In the genomic region with DNA sequence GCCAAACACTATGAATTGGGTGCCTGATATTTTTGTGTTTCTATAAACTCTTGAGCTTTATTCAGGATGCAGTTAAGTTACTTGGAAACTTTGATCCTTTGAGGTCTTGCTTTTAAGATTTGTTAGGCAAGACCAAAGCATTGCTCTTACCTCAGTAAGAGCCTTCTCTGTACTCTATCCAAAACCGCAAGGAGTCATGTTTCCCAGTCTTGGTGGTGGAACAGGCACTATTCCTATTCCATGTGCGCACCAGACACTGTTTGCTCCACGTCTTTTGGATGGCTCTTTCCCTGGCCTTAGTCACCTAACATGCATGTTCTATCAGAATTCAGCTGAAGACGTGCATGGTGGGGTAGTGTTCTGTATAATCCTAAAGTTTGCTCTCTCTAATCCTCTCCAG, we compare ENCODE assay signal across 17 cellular contexts. TPM values are rescaled to one million over a fixed set of nuclear protein-coding genes. Genes with fewer than 3 reads are reported as not detected.
DNase-seq lines count a peak whose midpoint lies in the region; ATAC-seq, FAIRE-seq and TF ChIP-seq lines count a peak whose summit lies in the region.
"Had no signal": no experiment of that assay in that cellular context is flagged by ENCODE, and none has a peak within 500 bp of the region (broad histone marks: within the 10 kb centered on the region; RNA-seq: fewer than 3 reads in every experiment).

No MANE protein-coding gene starts in this region.

- no peak overlapping the region for H3K56ac ChIP-seq in H1 (replicated peaks; ENCODE audit: insufficient read length, low read depth, low read length)

- intact Hi-C loops in Right ventricle myocardium superior (cut with DNase I) (no loop called here), Right ventricle myocardium inferior (cut with DNase I) (no loop called here)

- TF ChIP-seq CTCF in HFF-Myc (IDR thresholded peaks at IDR 0.05; ENCODE audit: low read depth, low read length, missing control alignments) (no peak), H1 (IDR thresholded peaks at IDR 0.05; ENCODE audit: control extremely low read depth in 1 of 3, insufficient read depth in 1 of 3, low read depth in 1 of 3, low read length in 3 of 3) (no peak), smooth muscle cell (IDR thresholded peaks at IDR 0.05; ENCODE audit: borderline replicate concordance, insufficient read depth, poor library complexity, severe bottlenecking) (no peak)

- WGBS in H1 (ENCODE audit: extremely low coverage in 1 of 2, insufficient coverage in 1 of 2, insufficient read length in 1 of 2, insufficient replicate concordance in 2 of 2, low coverage in 1 of 2, low lambda C conversion rate in 2 of 2, missing lambda C conversion rate in 1 of 2), 2 experiments, result 91% methylated on average over 4 of the region's 4 CpGs; no CpG with 5 or more reads in 1 of the 2 experiments
- 93% methylated on average over 4 of the region's 4 CpGs for WGBS in smooth muscle cell (ENCODE audit: low lambda C conversion rate)

- TF ChIP-seq RAD21 in H1 (IDR thresholded peaks at IDR 0.05 in 1 of 2, conservative IDR thresholded peaks at IDR 0.05 in 1 of 2; ENCODE audit: low read depth in 2 of 2, low read length in 2 of 2), result no peak

- H3K23ac ChIP-seq in H1 (ENCODE audit: insufficient read length), result no peak overlapping the region

- H4K20me1 ChIP-seq in H1 (replicated peaks in 1 of 2; ENCODE audit: control insufficient read depth in 1 of 2, insufficient read depth in 2 of 2, low read length in 2 of 2), result peaks cover 0 to 2% of the 10 kb centered on the region in 2 experiments
- H4K20me1 ChIP-seq in smooth muscle cell (ENCODE audit: low read depth), result peaks cover 9% of the 10 kb centered on the region
- H4K20me1 ChIP-seq: BLaER1 had no signal

- H3K4me1 ChIP-seq in H1 (replicated peaks in 1 of 4; ENCODE audit: control insufficient read depth in 3 of 4, insufficient read depth in 4 of 4, low read length in 3 of 4), result no peaks in the 10 kb centered on the region
- H3K4me1 ChIP-seq in smooth muscle cell (ENCODE audit: low read depth), result peaks cover 6% of the 10 kb centered on the region
- H3K4me1 ChIP-seq: A549 had no signal

- no peak overlapping the region for H3K4ac ChIP-seq in H1 (replicated peaks; ENCODE audit: insufficient read length, low read depth, low read length)

- H3K9ac ChIP-seq in H1 (replicated peaks in 1 of 4; ENCODE audit: extremely low read depth in 1 of 4, low read depth in 3 of 4, low read length in 3 of 4) (no peak overlapping the region), smooth muscle cell (ENCODE audit: low read depth) (no peak overlapping the region)
- H3K9ac ChIP-seq: BLaER1 had no signal

- H3K9me3 ChIP-seq in H1 (ENCODE audit: insufficient read depth in 2 of 2, low read depth in 1 of 2, low read length in 1 of 2) (no peaks in the 10 kb centered on the region), smooth muscle cell (replicated peaks; ENCODE audit: low read depth) (no peaks in the 10 kb centered on the region)

- no peak for DNase-seq in Right ventricle myocardium superior
- no peak for DNase-seq in Right ventricle myocardium inferior (ENCODE audit: missing footprints)
- DNase-seq in HFF-Myc (ENCODE audit: extremely low read depth, low read depth), result peak; percentile 42
- no peak for DNase-seq in H1 (ENCODE audit: low read depth in 1 of 2, low spot score in 2 of 2)
- DNase-seq in smooth muscle cell (lab: John Stamatoyannopoulos, UW; ENCODE audit: unreplicated experiment), result no peak
- DNase-seq in NCI-H187 (lab: John Stamatoyannopoulos, UW), result no peak
- no peak for DNase-seq in H7
- DNase-seq: CD4-positive, alpha-beta memory T cell; DMS153; DMS79; GDM1; GOT3; HCEC 1CT had no signal

- CTCF ChIA-PET in H1 (lab: Charles Lee; ENCODE audit: partially characterized antibody), result interaction anchor here (1.6 kb wide), 1 partner anchor 17 kb away, joined by 3 read pairs; no protein-coding TSS in a partner anchor

- TF ChIP-seq EP300 in H1 (IDR thresholded peaks at IDR 0.05; ENCODE audit: borderline replicate concordance in 1 of 2, low read depth in 2 of 2, low read length in 2 of 2), result no peak

- no peak overlapping the region for H3K27ac ChIP-seq in H1 (ENCODE audit: low read depth, low read length)
- peak overlapping the region; percentile 21 for H3K27ac ChIP-seq in smooth muscle cell (ENCODE audit: low read depth)
- H3K27ac ChIP-seq: 22Rv1, A549, BLaER1 had no signal

- POLR2A ChIA-PET in H1 (lab: Charles Lee; ENCODE audit: partially characterized antibody), result interaction anchor here (0.6 to 3.0 kb wide), 3 partner anchors 11 to 85 kb away, joined by 3 to 14 read pairs (median 3); no protein-coding TSS in a partner anchor

- H3K14ac ChIP-seq in H1 (ENCODE audit: insufficient read length), result no peak overlapping the region

- H3F3A ChIP-seq in smooth muscle cell (ENCODE audit: low read depth), result peaks cover 40% of the 10 kb centered on the region

- no peak overlapping the region for H4K5ac ChIP-seq in H1 (ENCODE audit: insufficient read length, low read depth, low read length)

- no peak for FAIRE-seq in H1 (lab: Jason Lieb, UNC)
- FAIRE-seq: A549 had no signal

- no peak overlapping the region for H3K4me3 ChIP-seq in HFF-Myc (replicated peaks; ENCODE audit: low read depth, low read length)
- no peak overlapping the region for H3K4me3 ChIP-seq in H1 (ENCODE audit: extremely low read depth in 1 of 4, insufficient read depth in 2 of 4, low read depth in 3 of 4, low read length in 4 of 4)
- H3K4me3 ChIP-seq in smooth muscle cell, result no peak overlapping the region
- no peak overlapping the region for H3K4me3 ChIP-seq in H7 (ENCODE audit: insufficient read depth, low read depth, low read length)
- H3K4me3 ChIP-seq: A549, BLaER1 had no signal

- H2AFZ ChIP-seq in H1 (ENCODE audit: low read length) (no peak overlapping the region), smooth muscle cell (ENCODE audit: low read depth) (no peak overlapping the region)

- ATAC-seq in Right ventricle myocardium superior (ENCODE audit: poor library complexity) (peak; percentile 10), Right ventricle myocardium inferior (no peak), HG03039 (IDR thresholded peaks at IDR 0.05; ENCODE audit: unreplicated experiment) (no peak)
- ATAC-seq: A549 had no signal

- no peaks in the 10 kb centered on the region for H3K79me1 ChIP-seq in H1 (ENCODE audit: low read depth, low read length)

- no peaks in the 10 kb centered on the region for H3K23me2 ChIP-seq in H1 (ENCODE audit: low read depth, low read length)

- H3K79me2 ChIP-seq in H1 (ENCODE audit: control insufficient read depth in 1 of 2, insufficient read depth in 2 of 2, low read length in 2 of 2), result no peaks in the 10 kb centered on the region
- H3K79me2 ChIP-seq in smooth muscle cell (ENCODE audit: low read depth), result no peaks in the 10 kb centered on the region

- no peak overlapping the region for H3K4me2 ChIP-seq in H1 (ENCODE audit: insufficient read depth in 1 of 2, low read depth in 2 of 2, low read length in 2 of 2)
- no peak overlapping the region for H3K4me2 ChIP-seq in smooth muscle cell
- H3K4me2 ChIP-seq: A549, BLaER1 had no signal

- no peak overlapping the region for H3K18ac ChIP-seq in H1 (ENCODE audit: extremely low read depth, low read length)

- no peak overlapping the region for H2BK15ac ChIP-seq in H1 (ENCODE audit: low read length)

- H2BK12ac ChIP-seq in H1 (ENCODE audit: low read depth, low read length), result no peak overlapping the region

- H2AK5ac ChIP-seq in H1 (ENCODE audit: low read depth, low read length), result no peak overlapping the region

- H2BK120ac ChIP-seq in H1 (replicated peaks; ENCODE audit: low read depth, low read length), result no peak overlapping the region

- no peak for TF ChIP-seq POLR2A in H1 (IDR thresholded peaks at IDR 0.05; ENCODE audit: control extremely low read depth in 1 of 2, low read depth in 2 of 2, low read length in 2 of 2)

- no peak overlapping the region for H4K91ac ChIP-seq in H1 (replicated peaks; ENCODE audit: insufficient read length, low read length)

- no peak overlapping the region for H2BK5ac ChIP-seq in H1 (ENCODE audit: low read depth, low read length)

- no peak overlapping the region for H2BK20ac ChIP-seq in H1 (ENCODE audit: low read length)

- H3K36me3 ChIP-seq in H1 (ENCODE audit: control insufficient read depth in 2 of 4, insufficient read depth in 4 of 4, low read length in 3 of 4) (peaks cover 10 to 34% (median 23%) of the 10 kb centered on the region in 4 experiments), smooth muscle cell (ENCODE audit: low read depth) (peaks cover 21% of the 10 kb centered on the region), H7 (replicated peaks; ENCODE audit: control insufficient read depth, insufficient read depth, low read length) (no peaks in the 10 kb centered on the region)

- H3K27me3 ChIP-seq in H1 (replicated peaks in 1 of 4; ENCODE audit: control insufficient read depth in 3 of 4, extremely low read depth in 1 of 4, insufficient read depth in 3 of 4, low read length in 3 of 4) (no peaks in the 10 kb centered on the region), smooth muscle cell (ENCODE audit: low read depth) (no peaks in the 10 kb centered on the region), H7 (ENCODE audit: control insufficient read depth, insufficient read depth, low read length) (no peaks in the 10 kb centered on the region)
- H3K27me3 ChIP-seq: BLaER1 had no signal

- no peak overlapping the region for H4K8ac ChIP-seq in H1 (ENCODE audit: extremely low read depth, insufficient read depth, low read length)

TF ChIP-seq in H1, 55 proteins besides CTCF, POLR2A, EP300 and RAD21:
- no peak for TF ChIP-seq CTBP2 (IDR thresholded peaks at IDR 0.05; ENCODE audit: borderline replicate concordance, insufficient read depth, insufficient read length, low read length)
- TF ChIP-seq POLR2AphosphoS5 (IDR thresholded peaks at IDR 0.05; ENCODE audit: low read depth, low read length), result 0 out of 2 replicates have a peak, but pooled peaks have one; percentile 24
- no peak for TF ChIP-seq SIN3A (conservative IDR thresholded peaks at IDR 0.05 in 1 of 2, IDR thresholded peaks at IDR 0.05 in 1 of 2; ENCODE audit: low read depth in 1 of 2, low read length in 2 of 2)

RNA-seq across cellular contexts. Expression of a gene that starts 23.6 kb away (rescaled TPM):
- total RNA-seq in Right ventricle myocardium superior (40.9 TPM), Right ventricle myocardium inferior (55.8 TPM), smooth muscle cell (355 and 379 TPM in 2 replicates)
- 227 and 228 TPM in 2 replicates for total RNA-seq in H1 (2021; fragmentation: NEBNext Ultra II Directional; extraction: Animal tissue kit (Norgen Biotek cat#: 25700))
- polyA plus RNA-seq in H1 (2011; rRNA removed) (103 and 149 TPM in 2 replicates), smooth muscle cell (549 and 735 TPM in 2 replicates)
- 211 TPM for polyA plus RNA-seq in H1 (2011; cell fraction: cytosol; rRNA removed)
- polyA plus RNA-seq in H1 (2011; cell fraction: nucleus; rRNA removed), result 80.4 TPM
- 255 to 315 TPM (median 276 TPM) in 4 replicates for polyA plus RNA-seq in H1 (2012, experiment 1 of 2)
- polyA plus RNA-seq in H1 (2012, experiment 2 of 2), result 227 TPM
- 118 TPM for polyA plus RNA-seq in H1 (2013, experiment 1 of 2)
- polyA plus RNA-seq in H1 (2013, experiment 2 of 2), result 127 TPM
- 89.9 and 98.2 TPM in 2 replicates for polyA minus RNA-seq in H1 (2011; rRNA and poly(A)+ RNA removed)
- 50.3 TPM for polyA minus RNA-seq in H1 (2011; cell fraction: cytosol; rRNA and poly(A)+ RNA removed)
- 71.4 TPM for polyA minus RNA-seq in H1 (2011; cell fraction: nucleus; rRNA and poly(A)+ RNA removed)
- 99.2 and 108 TPM in 2 replicates for total RNA-seq in H7 (2014; rRNA removed; shearing (Covaris generic))
- total RNA-seq: CD4-positive, alpha-beta memory T cell had no signal
